Comparison of ENCODE assay signal across 12 cellular contexts in the genomic region with DNA sequence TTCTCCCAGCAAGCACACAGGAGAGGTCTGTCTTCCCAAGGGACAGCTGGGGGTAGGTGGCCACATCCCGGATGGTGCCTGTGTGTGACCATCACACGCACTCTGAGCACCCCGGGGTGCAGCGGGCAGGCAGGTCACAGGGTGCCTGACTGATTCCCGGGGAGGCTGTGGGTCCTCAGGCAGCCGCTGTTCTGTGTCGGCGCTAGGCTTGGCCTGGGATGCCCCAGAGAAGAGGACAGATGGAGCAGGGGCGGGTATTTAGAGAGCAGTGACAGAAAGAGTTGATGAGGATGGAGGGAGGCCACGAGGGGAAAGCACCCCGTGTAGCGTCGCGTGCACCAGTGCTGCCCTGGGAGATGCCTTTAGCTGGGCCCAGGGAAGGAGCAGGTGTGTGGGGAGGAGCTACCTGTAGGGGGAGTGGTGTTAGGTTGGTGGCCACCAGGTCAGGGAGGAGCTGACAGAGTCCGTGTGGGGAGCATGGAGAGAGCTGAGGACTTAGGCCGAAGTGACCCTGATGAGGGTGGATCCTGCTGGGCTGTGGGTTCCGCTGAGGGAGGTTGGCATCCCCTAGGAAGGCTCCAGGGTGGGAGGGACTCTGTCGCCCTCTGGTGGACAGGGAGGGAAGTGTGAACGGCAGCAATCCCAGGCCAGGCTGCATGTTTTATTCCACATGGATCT. TPM values are rescaled to one million over a fixed set of nuclear protein-coding genes. Genes with fewer than 3 reads are reported as not detected.
DNase-seq lines count a peak whose midpoint lies in the region; TF ChIP-seq lines count a peak whose summit lies in the region.
"Not testable (repeated sequence)": the region's sequence is repeated elsewhere in the genome, so short reads cannot be mapped to it uniquely, and the experiment has no call there.
"Had no signal": no experiment of that assay in that cellular context is flagged by ENCODE, and none has a peak within 500 bp of the region (broad histone marks: within the 10 kb centered on the region; RNA-seq: fewer than 3 reads in every experiment).

No MANE protein-coding gene starts in this region.

- H3K9ac ChIP-seq in endodermal cell (ENCODE audit: extremely low read depth, low read length, poor library complexity, severe bottlenecking) = not testable (repeated sequence)

- H3K4me1 ChIP-seq in endodermal cell (ENCODE audit: control insufficient read depth, insufficient read depth, low read length) = not testable (repeated sequence)

- not testable (repeated sequence) for H3K4me3 ChIP-seq in GM12864 (ENCODE audit: low read depth, low read length); LNCaP clone FGC (ENCODE audit: low read depth, low read length); endodermal cell (ENCODE audit: low read length); kidney epithelial cell (ENCODE audit: low read depth, low read length)

- H3K27ac Mint-ChIP-seq in activated naive CD4-positive, alpha-beta T cell treated with anti-CD3 and anti-CD28 coated beads for 36 hours; endodermal cell: not testable (repeated sequence)

- CTCF ChIA-PET in activated naive CD4-positive, alpha-beta T cell treated with anti-CD3 and anti-CD28 coated beads for 36 hours (lab: Charles Lee) = interaction anchor here (0.6 kb wide), 1 partner anchor 138 kb away, joined by 3 read pairs; no protein-coding TSS in a partner anchor

- not testable (repeated sequence) for H3K27ac ChIP-seq in endodermal cell (ENCODE audit: low read depth, low read length)

- not testable (repeated sequence) for H3K9me3 Mint-ChIP-seq in activated naive CD4-positive, alpha-beta T cell treated with anti-CD3 and anti-CD28 coated beads for 36 hours
- peaks cover 90% of the 10 kb centered on the region for H3K9me3 Mint-ChIP-seq in endodermal cell

- H3K4me1 Mint-ChIP-seq in activated naive CD4-positive, alpha-beta T cell treated with anti-CD3 and anti-CD28 coated beads for 36 hours (ENCODE audit: low read depth); endodermal cell: not testable (repeated sequence)

- not testable (repeated sequence) for H3K4me3 Mint-ChIP-seq in activated naive CD4-positive, alpha-beta T cell treated with anti-CD3 and anti-CD28 coated beads for 36 hours; endodermal cell

- not testable (repeated sequence) for H3K36me3 Mint-ChIP-seq in activated naive CD4-positive, alpha-beta T cell treated with anti-CD3 and anti-CD28 coated beads for 36 hours (ENCODE audit: low read depth); endodermal cell (ENCODE audit: low read depth)

- H3K27me3 ChIP-seq in endodermal cell (ENCODE audit: control insufficient read depth, insufficient read depth, low read length, poor library complexity, severe bottlenecking); kidney epithelial cell (ENCODE audit: control insufficient read depth, insufficient read depth, low read length): not testable (repeated sequence)

- H3K9me3 ChIP-seq in endodermal cell (ENCODE audit: control insufficient read depth, low read length) = not testable (repeated sequence)

- intact Hi-C loops in activated naive CD4-positive, alpha-beta T cell treated with anti-CD3 and anti-CD28 coated beads for 36 hours (cut with micrococcal nuclease) = not testable (repeated sequence)

- not testable (repeated sequence) for H3K27me3 Mint-ChIP-seq in activated naive CD4-positive, alpha-beta T cell treated with anti-CD3 and anti-CD28 coated beads for 36 hours (ENCODE audit: low read depth); endodermal cell (ENCODE audit: insufficient read depth)

- in situ Hi-C loops in SK-MEL-5 (cut with HindIII; ENCODE audit: low pct_unique_long_range_greater_than_20kb, low sequenced_read_pairs) = not testable (repeated sequence)

- 82 to 83% methylated on average over 2 to 19 of the region's 19 CpGs for whole genome bisulfite sequencing in endodermal cell (ENCODE audit: insufficient coverage in 1 of 2, insufficient read length in 1 of 2), 2 experiments

- DNase-seq in Ammon's horn (ENCODE audit: low spot score) = peak; percentile 10
- not testable (repeated sequence) for DNase-seq in GM12864 (ENCODE audit: low read depth); LNCaP clone FGC (ENCODE audit: low read depth); kidney epithelial cell (ENCODE audit: low read depth)
- peak; percentile 28 for DNase-seq in SK-MEL-5 (ENCODE audit: low read depth, low spot score)
- peak; percentile 27 for DNase-seq in activated naive CD4-positive, alpha-beta T cell treated with anti-CD3 and anti-CD28 coated beads for 36 hours
- peak; percentile 40 for DNase-seq in endodermal cell
- peak; percentile 11 to 30 for DNase-seq in stimulated activated CD4-positive, alpha-beta T cell treated with anti-CD3 and anti-CD28 coated beads, Interleukin-2, amount 100 ng/mL, for 48 hours

- TF ChIP-seq CTCF in GM12864 (IDR thresholded peaks at IDR 0.05; ENCODE audit: low read depth, low read length, missing control alignments) (peak; percentile 75), LNCaP clone FGC (IDR thresholded peaks at IDR 0.05; ENCODE audit: control insufficient read depth, extremely low read depth, insufficient read depth) (peak; percentile 46), endodermal cell (conservative IDR thresholded peaks at IDR 0.05) (peak; percentile 48), kidney epithelial cell (IDR thresholded peaks at IDR 0.05; ENCODE audit: insufficient read depth, low read length, poor library complexity, severe bottlenecking) (peak; percentile 43)

- H3K36me3 ChIP-seq in endodermal cell (ENCODE audit: control insufficient read depth, insufficient read depth, low read length); kidney epithelial cell (ENCODE audit: control insufficient read depth, insufficient read depth, low read length): not testable (repeated sequence)

RNA-seq across cellular contexts. Expression of a gene that starts 22.5 kb away (rescaled TPM):
- not detected in 2 replicates for total RNA-seq in SK-MEL-5 (2014; rRNA removed; shearing (Covaris generic))
- not detected in 2 replicates for polyA plus RNA-seq in SK-MEL-5 (2015; cell fraction: cytosol; rRNA removed)
- not detected in 2 replicates for polyA plus RNA-seq in SK-MEL-5 (2015; cell fraction: nucleus; rRNA removed)
- not detected for total RNA-seq in activated naive CD4-positive, alpha-beta T cell treated with anti-CD3 and anti-CD28 coated beads for 36 hours
- total RNA-seq in endodermal cell (not detected), kidney epithelial cell (not detected in 2 replicates)
- not detected for polyA plus RNA-seq in endodermal cell (2013, experiment 1 of 2)
- not detected for polyA plus RNA-seq in endodermal cell (2013, experiment 2 of 2)
- total RNA-seq: activated T-helper 1 cell treated with anti-CD3 and anti-CD28 coated beads, Interleukin-12 subunit alpha, Interleukin-12 subunit beta, Interleukin-2, Interleukin-4 antibody, amounts not matched to agents 30 ng/mL and 10 ng/mL and 1 ng/mL, durations not matched to agents 14 hours and 24 hours and 36 hours; aorta; occipital lobe; spleen had no signal
- polyA plus RNA-seq: aorta, spleen had no signal
